Comparison of ENCODE assay signal across 8 cellular contexts in the genomic region with DNA sequence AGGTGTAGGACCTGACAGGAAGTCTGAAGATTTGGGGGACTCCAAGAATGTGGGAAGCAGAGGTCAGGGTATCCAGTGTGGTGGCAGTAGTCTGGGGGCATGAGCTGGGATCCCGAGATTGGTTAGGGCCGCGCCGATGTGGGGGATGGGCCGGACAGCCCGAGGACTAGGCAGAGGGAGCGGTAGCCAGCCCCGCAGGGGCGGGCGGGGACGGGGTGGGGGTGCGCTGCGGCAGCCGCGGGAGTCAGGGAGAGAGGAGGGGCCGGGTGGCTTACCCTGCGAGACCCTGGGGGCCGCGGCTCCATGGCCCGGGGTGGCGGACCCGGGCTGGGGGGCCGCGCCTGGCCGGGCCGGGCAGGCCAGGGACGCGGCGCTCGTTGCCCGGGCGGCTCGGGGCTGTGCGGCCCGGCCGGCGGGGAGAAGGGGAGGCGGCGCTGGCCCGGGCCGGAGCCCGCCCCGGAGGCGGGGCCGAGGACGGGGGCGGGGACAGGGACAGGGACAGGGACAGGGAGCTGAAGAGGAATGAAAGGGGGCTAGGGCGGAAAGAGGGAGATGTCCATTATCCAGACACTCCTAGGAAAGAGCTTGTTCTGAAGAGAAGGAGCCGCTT. TPM values are rescaled to one million over a fixed set of nuclear protein-coding genes. Genes with fewer than 3 reads are reported as not detected.
DNase-seq lines count a peak whose midpoint lies in the region; ATAC-seq and TF ChIP-seq lines count a peak whose summit lies in the region.

No MANE protein-coding gene starts in this region.

- no peak overlapping the region for H3K4me3 ChIP-seq in mammary epithelial cell (replicated peaks in 1 of 3; ENCODE audit: insufficient read depth in 1 of 3, low read depth in 2 of 3, low read length in 3 of 3)
- peak overlapping the region; percentile 50 for H3K4me3 ChIP-seq in kidney epithelial cell (ENCODE audit: low read depth, low read length)
- peak overlapping the region; percentile 64 to 69 (median 65) for H3K4me3 ChIP-seq in subcutaneous abdominal adipose tissue (ENCODE audit: low read depth in 1 of 5, low read length in 5 of 5)

- no peak overlapping the region for H2AFZ ChIP-seq in mammary epithelial cell (ENCODE audit: low read depth, low read length)

- H3K27me3 ChIP-seq in mammary epithelial cell (ENCODE audit: insufficient read depth, low read length): no peaks in the 10 kb centered on the region
- no peaks in the 10 kb centered on the region for H3K27me3 ChIP-seq in kidney epithelial cell (ENCODE audit: control insufficient read depth, insufficient read depth, low read length)
- no peaks in the 10 kb centered on the region for H3K27me3 ChIP-seq in subcutaneous abdominal adipose tissue (ENCODE audit: control insufficient read depth in 5 of 5, insufficient read depth in 4 of 5, low read length in 5 of 5)

- dilution Hi-C loops in mammary epithelial cell (cut with HindIII; ENCODE audit: low sequenced_read_pairs): no loop called here

- H3K4me1 ChIP-seq in mammary epithelial cell (ENCODE audit: insufficient read depth, low read length) (peaks cover 46% of the 10 kb centered on the region), subcutaneous abdominal adipose tissue (ENCODE audit: control insufficient read depth in 5 of 5, insufficient read depth in 5 of 5, low read length in 5 of 5) (peaks cover 22 to 62% (median 53%) of the 10 kb centered on the region in 5 donors)

- no peak overlapping the region for H3K9ac ChIP-seq in mammary epithelial cell (ENCODE audit: insufficient read depth, low read length)
- H3K9ac ChIP-seq in subcutaneous abdominal adipose tissue (ENCODE audit: low read length in 5 of 5): peak overlapping the region; percentile 35 to 70 (median 63)

- peak; percentile 48 to 52 (median 48) for DNase-seq in NCI-H1417 (lab: John Stamatoyannopoulos, UW)
- no peak for DNase-seq in NCI-H1417 treated with DMSO at 0.1 percent for 48 hours (lab: John Stamatoyannopoulos, UW)
- DNase-seq in NCI-H526 treated with DMSO at 0.1 percent for 48 hours (lab: John Stamatoyannopoulos, UW): peak; percentile 34
- DNase-seq in mammary epithelial cell: no peak
- no peak for DNase-seq in kidney epithelial cell (ENCODE audit: low read depth)

- TF ChIP-seq CTCF in mammary epithelial cell (conservative IDR thresholded peaks at IDR 0.05 in 1 of 2, IDR thresholded peaks at IDR 0.05 in 1 of 2; ENCODE audit: extremely low read depth in 1 of 2, insufficient read depth in 1 of 2, low read depth in 1 of 2, low read length in 2 of 2) (no peak), kidney epithelial cell (IDR thresholded peaks at IDR 0.05; ENCODE audit: insufficient read depth, low read length, poor library complexity, severe bottlenecking) (no peak)

- H3K4me2 ChIP-seq in mammary epithelial cell (ENCODE audit: insufficient read depth, low read depth, low read length): peak overlapping the region; percentile 58

- in situ Hi-C loops in mammary epithelial cell (cut with MboI; ENCODE audit: low sequenced_read_pairs in 2 of 2): no loop called here

- H4K20me1 ChIP-seq in mammary epithelial cell (ENCODE audit: insufficient read depth, low read length): no peaks in the 10 kb centered on the region

- H3K9me3 ChIP-seq in mammary epithelial cell (replicated peaks; ENCODE audit: insufficient read depth, low read length): no peaks in the 10 kb centered on the region
- H3K9me3 ChIP-seq in subcutaneous abdominal adipose tissue (ENCODE audit: control insufficient read depth in 5 of 5, low read length in 5 of 5): no peaks in the 10 kb centered on the region

- CTCF ChIA-PET in mammary epithelial cell (lab: Charles Lee; ENCODE audit: low non-redundant PET): interaction anchor here (0.7 to 0.8 kb wide), 2 partner anchors 8 to 60 kb away, joined by 3 read pairs; no protein-coding TSS in a partner anchor

- H3K79me2 ChIP-seq in mammary epithelial cell (ENCODE audit: insufficient read depth, low read length): peaks cover 80% of the 10 kb centered on the region

- no peak overlapping the region for H3K27ac ChIP-seq in mammary epithelial cell (ENCODE audit: insufficient read depth, low read depth, low read length)
- peak overlapping the region; percentile 52 for H3K27ac ChIP-seq in subcutaneous abdominal adipose tissue (ENCODE audit: low read depth, low read length)

- H3K36me3 ChIP-seq in mammary epithelial cell (ENCODE audit: insufficient read depth, low read length) (peaks cover 35% of the 10 kb centered on the region), kidney epithelial cell (ENCODE audit: control insufficient read depth, insufficient read depth, low read length) (no peaks in the 10 kb centered on the region), subcutaneous abdominal adipose tissue (ENCODE audit: control insufficient read depth in 5 of 5, insufficient read depth in 5 of 5, low read length in 5 of 5) (peaks cover 0 to 3% (median under 1%) of the 10 kb centered on the region in 5 donors)

- BruUV-seq in mammary epithelial cell (replicated peaks; lab: Mats Ljungman, UMichigan): no TSS peak

- WGBS in mammary epithelial cell (ENCODE audit: low coverage, missing lambda C conversion rate): 18% methylated on average over 3 of the region's 49 CpGs

- intact Hi-C loops in mammary epithelial cell (cut with micrococcal nuclease): loop anchor here (1.0 kb wide), 2 partner anchors 9 to 15 kb away; no protein-coding TSS in a partner anchor

- ATAC-seq in HG03439 (IDR thresholded peaks at IDR 0.05; ENCODE audit: unreplicated experiment) (no peak), HG03442 (IDR thresholded peaks at IDR 0.05; ENCODE audit: unreplicated experiment) (no peak)

RNA-seq across cellular contexts. Expression of a gene that starts 5.6 kb away (rescaled TPM):
- 100 to 1,000 TPM in 1 of 2 donors, 10 to 100 TPM in 1; 16.0 to 102 TPM for total RNA-seq in mammary epithelial cell
- polyA plus RNA-seq in mammary epithelial cell: 11.7 TPM
- polyA minus RNA-seq in mammary epithelial cell: 124 TPM
- 5.6 and 11.6 TPM in 2 replicates for total RNA-seq in kidney epithelial cell

RNA-seq across cellular contexts. Expression of a gene that starts 14.6 kb away (rescaled TPM):
- total RNA-seq in mammary epithelial cell (under 1 TPM; 0.17 to 0.33 TPM), kidney epithelial cell (not detected in 2 replicates)
- polyA plus RNA-seq in mammary epithelial cell: 0.11 TPM
- polyA minus RNA-seq in mammary epithelial cell: not detected

RNA-seq across cellular contexts. Expression of a gene that starts 40.2 kb away (rescaled TPM):
- total RNA-seq in mammary epithelial cell: 100 to 1,000 TPM in 1 of 2 donors, 10 to 100 TPM in 1; 74.2 to 128 TPM
- polyA plus RNA-seq in mammary epithelial cell: 119 TPM
- 238 TPM for polyA minus RNA-seq in mammary epithelial cell
- total RNA-seq in kidney epithelial cell: 109 and 120 TPM in 2 replicates

RNA-seq across cellular contexts. Expression of a gene that starts 54.0 kb away (rescaled TPM):
- 100 to 1,000 TPM; 113 to 155 TPM for total RNA-seq in mammary epithelial cell
- 172 TPM for polyA plus RNA-seq in mammary epithelial cell
- polyA minus RNA-seq in mammary epithelial cell: 168 TPM
- 122 and 157 TPM in 2 replicates for total RNA-seq in kidney epithelial cell

Comparison
In these comparisons a context has a peak if more than half of its experiments do, and no peak if none do; other contexts are left out.
1. DNase-seq: peak in NCI-H1417 (3 of 3) and NCI-H526 treated with DMSO at 0.1 percent for 48 hours (single experiment); none in NCI-H1417 treated with DMSO at 0.1 percent for 48 hours (single experiment), mammary epithelial cell (single experiment) and kidney epithelial cell (single experiment).
2. H3K4me3 ChIP-seq: peak in kidney epithelial cell (single experiment) and subcutaneous abdominal adipose tissue (5 of 5); none in mammary epithelial cell (0 of 3).